ENCODE assay signal across 27 cellular contexts in genomic region chr5:883475-884181, GRCh38. TPM values are rescaled to one million over a fixed set of nuclear protein-coding genes. Genes with fewer than 3 reads are reported as not detected.
A peak's percentile ranks its signal among the peaks of the same experiment; 100 is the strongest.
DNase-seq lines count a peak whose midpoint lies in the region; ATAC-seq and TF ChIP-seq lines count a peak whose summit lies in the region.
"Had no signal": no experiment of that assay in that cellular context is flagged by ENCODE, and none has a peak within 500 bp of the region (broad histone marks: within the 10 kb centered on the region; RNA-seq: fewer than 3 reads in every experiment).

No MANE protein-coding gene starts in this region.

- H3K27ac Mint-ChIP-seq in activated naive CD8-positive, alpha-beta T cell treated with anti-CD3 and anti-CD28 coated beads for 36 hours, result peak overlapping the region; percentile 66
- H3K27ac Mint-ChIP-seq in activated naive CD8-positive, alpha-beta T cell treated with anti-CD3 and anti-CD28 coated beads, Interleukin-2, amount 50 U/mL, for 24 hours, result no peak overlapping the region
- H3K27ac Mint-ChIP-seq in chondrocyte (ENCODE audit: unreplicated experiment), result no peak overlapping the region
- H3K27ac Mint-ChIP-seq: endodermal cell, progenitor cell of endocrine pancreas had no signal

- H3K4me3 Mint-ChIP-seq in activated naive CD8-positive, alpha-beta T cell treated with anti-CD3 and anti-CD28 coated beads for 36 hours, result no peak overlapping the region
- H3K4me3 Mint-ChIP-seq in activated naive CD8-positive, alpha-beta T cell treated with anti-CD3 and anti-CD28 coated beads, Interleukin-2, amount 50 U/mL, for 24 hours, result no peak overlapping the region
- no peak overlapping the region for H3K4me3 Mint-ChIP-seq in chondrocyte (ENCODE audit: unreplicated experiment)
- H3K4me3 Mint-ChIP-seq: activated CD4-positive, alpha-beta memory T cell treated with anti-CD3 and anti-CD28 coated beads for 36 hours; endodermal cell had no signal

- H3K36me3 ChIP-seq in A673 (ENCODE audit: insufficient read depth, low read length, poor library complexity, severe bottlenecking) (peaks cover 73% of the 10 kb centered on the region), hepatocyte (replicated peaks; ENCODE audit: insufficient read depth, low read depth) (no peaks in the 10 kb centered on the region), HAP-1 (replicated peaks) (peaks cover 78% of the 10 kb centered on the region)

- no peaks in the 10 kb centered on the region for H3K9me2 ChIP-seq in hepatocyte (replicated peaks; ENCODE audit: insufficient read depth)

- H3K4me3 ChIP-seq in A673 (ENCODE audit: low read depth, low read length, poor library complexity, severe bottlenecking) (no peak overlapping the region), hepatocyte (no peak overlapping the region), HAP-1 (no peak overlapping the region)
- H3K4me3 ChIP-seq: BLaER1 treated with 17β-estradiol and CSF1 and Interleukin-3, amounts not matched to agents 10 nM and 100 nM; coronary artery; esophagus squamous epithelium; gastrocnemius medialis; neural progenitor cell; SK-N-MC had no signal

- H3K4me1 Mint-ChIP-seq in activated naive CD8-positive, alpha-beta T cell treated with anti-CD3 and anti-CD28 coated beads for 36 hours, result peaks cover 20% of the 10 kb centered on the region
- H3K4me1 Mint-ChIP-seq in activated naive CD8-positive, alpha-beta T cell treated with anti-CD3 and anti-CD28 coated beads, Interleukin-2, amount 50 U/mL, for 24 hours, result peaks cover 19% of the 10 kb centered on the region
- H3K4me1 Mint-ChIP-seq in chondrocyte (ENCODE audit: low read depth), result peaks cover 7% of the 10 kb centered on the region
- H3K4me1 Mint-ChIP-seq: endodermal cell, neural progenitor cell had no signal

- H3K27me3 ChIP-seq in A673 (replicated peaks; ENCODE audit: insufficient read depth, low read depth, low read length, poor library complexity) (no peaks in the 10 kb centered on the region), hepatocyte (no peaks in the 10 kb centered on the region), HAP-1 (ENCODE audit: low read depth) (no peaks in the 10 kb centered on the region)
- H3K27me3 ChIP-seq: BLaER1 treated with 17β-estradiol and CSF1 and Interleukin-3, amounts not matched to agents 10 nM and 100 nM; brain microvascular endothelial cell; esophagus squamous epithelium; gastrocnemius medialis; neural progenitor cell had no signal

- DNase-seq in activated naive CD8-positive, alpha-beta T cell treated with anti-CD3 and anti-CD28 coated beads for 36 hours, result no peak
- no peak for DNase-seq in activated naive CD8-positive, alpha-beta T cell treated with anti-CD3 and anti-CD28 coated beads, Interleukin-2, amount 50 U/mL, for 24 hours
- peak; percentile 92 for DNase-seq in chondrocyte (ENCODE audit: low spot score)
- DNase-seq in medulla oblongata (ENCODE audit: extremely low spot score), result peak; percentile 9
- DNase-seq in A673 (ENCODE audit: low spot score), result no peak
- DNase-seq in hepatocyte (ENCODE audit: low spot score), result no peak
- DNase-seq in NCI-H774 (lab: John Stamatoyannopoulos, UW), result no peak
- DNase-seq in HAP-1 (ENCODE audit: low spot score in 2 of 2), result no peak
- DNase-seq: ACHN; activated CD4-positive, alpha-beta memory T cell treated with anti-CD3 and anti-CD28 coated beads for 36 hours; brain microvascular endothelial cell; endodermal cell; esophagus squamous epithelium; HCEC 1CT; islet precursor cell; Kasumi-1; NCI-H1694 treated with DMSO at 0.1 percent for 48 hours; NCI-H2171 treated with DMSO at 0.1 percent for 48 hours; NCI-H526; WERI-Rb-1 had no signal

- POLR2A ChIA-PET in A673 (lab: Charles Lee; ENCODE audit: low non-redundant PET), result no interaction called here

- peaks cover 14% of the 10 kb centered on the region for H3K9me3 Mint-ChIP-seq in activated naive CD8-positive, alpha-beta T cell treated with anti-CD3 and anti-CD28 coated beads for 36 hours
- peaks cover 13% of the 10 kb centered on the region for H3K9me3 Mint-ChIP-seq in activated naive CD8-positive, alpha-beta T cell treated with anti-CD3 and anti-CD28 coated beads, Interleukin-2, amount 50 U/mL, for 24 hours
- no peaks in the 10 kb centered on the region for H3K9me3 Mint-ChIP-seq in chondrocyte (ENCODE audit: low read depth)
- H3K9me3 Mint-ChIP-seq: endodermal cell, neural progenitor cell had no signal

- H3K9me3 ChIP-seq in A673 (ENCODE audit: low read depth, low read length, poor library complexity, severe bottlenecking) (no peaks in the 10 kb centered on the region), hepatocyte (ENCODE audit: low read depth) (no peaks in the 10 kb centered on the region), HAP-1 (no peaks in the 10 kb centered on the region)
- H3K9me3 ChIP-seq: esophagus squamous epithelium, gastrocnemius medialis had no signal

- ATAC-seq in activated naive CD8-positive, alpha-beta T cell treated with anti-CD3 and anti-CD28 coated beads, Interleukin-2, amount 50 U/mL, for 24 hours, result no peak
- ATAC-seq: gastrocnemius medialis had no signal

- H3K27me3 Mint-ChIP-seq in activated naive CD8-positive, alpha-beta T cell treated with anti-CD3 and anti-CD28 coated beads for 36 hours, result peaks cover 5% of the 10 kb centered on the region
- peaks cover 4% of the 10 kb centered on the region for H3K27me3 Mint-ChIP-seq in activated naive CD8-positive, alpha-beta T cell treated with anti-CD3 and anti-CD28 coated beads, Interleukin-2, amount 50 U/mL, for 24 hours
- H3K27me3 Mint-ChIP-seq in chondrocyte (ENCODE audit: low read depth), result no peaks in the 10 kb centered on the region
- H3K27me3 Mint-ChIP-seq: activated CD4-positive, alpha-beta memory T cell treated with anti-CD3 and anti-CD28 coated beads for 36 hours; progenitor cell of endocrine pancreas had no signal

- no peak overlapping the region for H2AFZ ChIP-seq in hepatocyte
- H2AFZ ChIP-seq: neural progenitor cell had no signal

- no peak overlapping the region for H3K4me2 ChIP-seq in hepatocyte
- H3K4me2 ChIP-seq: BLaER1 treated with 17β-estradiol and CSF1 and Interleukin-3, amounts not matched to agents 10 nM and 100 nM; neural progenitor cell had no signal

- no peaks in the 10 kb centered on the region for H3K4me1 ChIP-seq in A673 (ENCODE audit: insufficient read depth, low read length, poor library complexity, severe bottlenecking)
- H3K4me1 ChIP-seq in hepatocyte (ENCODE audit: insufficient read depth), result no peaks in the 10 kb centered on the region
- H3K4me1 ChIP-seq in HAP-1, result no peaks in the 10 kb centered on the region
- H3K4me1 ChIP-seq: BLaER1 treated with 17β-estradiol and CSF1 and Interleukin-3, amounts not matched to agents 10 nM and 100 nM; esophagus squamous epithelium; gastrocnemius medialis; neural progenitor cell had no signal

- TF ChIP-seq CTCF in chondrocyte (IDR thresholded peaks at IDR 0.05) (no peak), A673 (conservative IDR thresholded peaks at IDR 0.05; ENCODE audit: low read depth, low read length) (no peak), hepatocyte (IDR thresholded peaks at IDR 0.05; ENCODE audit: poor library complexity) (no peak)

- in situ Hi-C loops in HAP-1 (cut with MboI; ENCODE audit: low sequenced_read_pairs), result no loop called here

- H4K20me1 ChIP-seq in hepatocyte (ENCODE audit: insufficient read depth, poor library complexity, severe bottlenecking), result peaks cover 4% of the 10 kb centered on the region

- H3K27ac ChIP-seq in A673 (ENCODE audit: low read depth, low read length, poor library complexity, severe bottlenecking) (no peak overlapping the region), hepatocyte (no peak overlapping the region)
- H3K27ac ChIP-seq: BLaER1 treated with 17β-estradiol and CSF1 and Interleukin-3, amounts not matched to agents 10 nM and 100 nM; brain microvascular endothelial cell; coronary artery; esophagus squamous epithelium; gastrocnemius medialis; HL-60; neural progenitor cell; SK-N-MC; WERI-Rb-1 had no signal

- WGBS in hepatocyte (ENCODE audit: low lambda C conversion rate, missing lambda C conversion rate), result 98% methylated on average over 29 of the region's 29 CpGs

- CTCF ChIA-PET in A673 (lab: Charles Lee), result no interaction called here

- H3K79me2 ChIP-seq in hepatocyte, result peaks cover 16% of the 10 kb centered on the region

- H3K36me3 Mint-ChIP-seq in activated naive CD8-positive, alpha-beta T cell treated with anti-CD3 and anti-CD28 coated beads for 36 hours, result peaks cover 66% of the 10 kb centered on the region
- H3K36me3 Mint-ChIP-seq in activated naive CD8-positive, alpha-beta T cell treated with anti-CD3 and anti-CD28 coated beads, Interleukin-2, amount 50 U/mL, for 24 hours (ENCODE audit: low read depth), result peaks cover 75% of the 10 kb centered on the region
- peaks cover 56% of the 10 kb centered on the region for H3K36me3 Mint-ChIP-seq in chondrocyte (ENCODE audit: low read depth)

- no TSS peak for BruUV-seq in A673 (replicated peaks; lab: Mats Ljungman, UMichigan)

- intact Hi-C loops in A673 (cut with micrococcal nuclease; ENCODE audit: unreplicated experiment), result no loop called here

RNA-seq across cellular contexts. Expression of gene BRD9, which starts 9.0 kb away (rescaled TPM):
- total RNA-seq in activated naive CD8-positive, alpha-beta T cell treated with anti-CD3 and anti-CD28 coated beads for 36 hours, result 10 to 100 TPM; 50.1 to 51.6 TPM
- total RNA-seq in chondrocyte, result 26.5 to 30.4 TPM (median 30.1 TPM) in 3 replicates
- 73.7 and 76.5 TPM in 2 replicates for total RNA-seq in A673 (2021)
- total RNA-seq in hepatocyte, result 16.5 and 20.3 TPM in 2 replicates
- polyA plus RNA-seq in hepatocyte, result 17.8 and 22.0 TPM in 2 replicates

RNA-seq across cellular contexts. Expression of gene TRIP13, which starts 9.1 kb away (rescaled TPM):
- 10 to 100 TPM; 44.2 to 44.6 TPM for total RNA-seq in activated naive CD8-positive, alpha-beta T cell treated with anti-CD3 and anti-CD28 coated beads for 36 hours
- total RNA-seq in chondrocyte (4.9 to 8.1 TPM (median 6.4 TPM) in 3 replicates), A673 (2021) (64.6 and 69.1 TPM in 2 replicates), hepatocyte (6.5 and 9.4 TPM in 2 replicates)
- polyA plus RNA-seq in hepatocyte, result 8.7 and 9.2 TPM in 2 replicates

RNA-seq across cellular contexts. Expression of gene ZDHHC11, which starts 32.8 kb away (rescaled TPM):
- 1 to 10 TPM; 4.5 to 5.5 TPM for total RNA-seq in activated naive CD8-positive, alpha-beta T cell treated with anti-CD3 and anti-CD28 coated beads for 36 hours
- 1.9 to 4.7 TPM (median 2.3 TPM) in 3 replicates for total RNA-seq in chondrocyte
- 45.5 and 47.3 TPM in 2 replicates for total RNA-seq in A673 (2021)
- 3.0 and 5.8 TPM in 2 replicates for total RNA-seq in hepatocyte
- 7.3 and 8.5 TPM in 2 replicates for polyA plus RNA-seq in hepatocyte

Comparison
In these comparisons a context has a peak if more than half of its experiments do, and no peak if none do; other contexts are left out.
1. DNase-seq: peak in chondrocyte (single experiment) and medulla oblongata (single experiment); none in activated naive CD8-positive, alpha-beta T cell treated with anti-CD3 and anti-CD28 coated beads for 36 hours (single experiment), activated naive CD8-positive, alpha-beta T cell treated with anti-CD3 and anti-CD28 coated beads, Interleukin-2, amount 50 U/mL, for 24 hours (single experiment), A673 (single experiment), hepatocyte (single experiment), NCI-H774 (single experiment) and HAP-1 (0 of 2).